ENCODE assay signal across 8 cellular contexts in the genomic region with DNA sequence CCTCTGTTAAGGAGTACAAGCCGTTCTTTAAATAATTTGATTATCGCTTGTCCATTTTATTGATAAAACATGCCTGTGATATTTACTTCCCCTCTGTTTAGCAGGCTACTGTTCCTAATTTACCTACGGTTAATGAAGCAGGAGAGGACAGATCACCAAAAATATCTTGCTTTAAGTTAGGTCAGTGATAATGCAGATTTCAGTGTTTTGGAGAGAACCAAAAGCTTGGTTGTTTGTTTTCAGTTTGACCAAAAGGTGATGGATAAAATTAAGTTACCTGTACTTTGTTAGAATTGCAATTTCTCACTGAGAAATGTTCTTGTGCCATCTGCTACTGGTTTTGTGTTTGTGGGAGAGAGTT. TPM values are rescaled to one million over a fixed set of nuclear protein-coding genes. Genes with fewer than 3 reads are reported as not detected.
DNase-seq lines count a peak whose midpoint lies in the region; ATAC-seq and TF ChIP-seq lines count a peak whose summit lies in the region.

No MANE protein-coding gene starts in this region.

- peak overlapping the region; percentile 80 for H3K4me3 ChIP-seq in BLaER1
- peak overlapping the region; percentile 66 for H3K4me3 ChIP-seq in Karpas-422 (ENCODE audit: low read length)

- H3K79me2 ChIP-seq in Karpas-422 (ENCODE audit: low read length): peaks cover 57% of the 10 kb centered on the region

- TF ChIP-seq CTCF in chondrocyte (IDR thresholded peaks at IDR 0.05): no peak
- no peak for TF ChIP-seq CTCF in natural killer cell (IDR thresholded peaks at IDR 0.05)

- H3K4me1 Mint-ChIP-seq in chondrocyte (ENCODE audit: low read depth): peaks cover 38% of the 10 kb centered on the region
- peaks cover 25 to 33% of the 10 kb centered on the region in 2 donors for H3K4me1 Mint-ChIP-seq in natural killer cell

- H3K4me1 ChIP-seq in BLaER1 (peaks cover 47% of the 10 kb centered on the region), Karpas-422 (ENCODE audit: low read length) (peaks cover 37% of the 10 kb centered on the region)

- H3K9me3 ChIP-seq in BLaER1 (no peaks in the 10 kb centered on the region), Karpas-422 (ENCODE audit: low read length) (no peaks in the 10 kb centered on the region)

- H3K36me3 Mint-ChIP-seq in chondrocyte (ENCODE audit: low read depth) (no peaks in the 10 kb centered on the region), natural killer cell (no peaks in the 10 kb centered on the region)

- intact Hi-C loops in natural killer cell (cut with micrococcal nuclease): no loop called here

- H3K27me3 Mint-ChIP-seq in chondrocyte (ENCODE audit: low read depth) (no peaks in the 10 kb centered on the region), natural killer cell (ENCODE audit: low read depth in 2 of 2) (no peaks in the 10 kb centered on the region)

- H3K4me2 ChIP-seq in BLaER1: peak overlapping the region; percentile 91
- peak overlapping the region; percentile 80 for H3K4me2 ChIP-seq in Karpas-422 (ENCODE audit: low read depth, low read length, poor library complexity, severe bottlenecking)

- peak overlapping the region; percentile 88 for H3K4me3 Mint-ChIP-seq in chondrocyte (ENCODE audit: unreplicated experiment)
- H3K4me3 Mint-ChIP-seq in natural killer cell: peak overlapping the region; percentile 84

- peak; percentile 67 for DNase-seq in Karpas-422
- no peak for DNase-seq in chondrocyte (ENCODE audit: low spot score)
- no peak for DNase-seq in natural killer cell
- no peak for DNase-seq in GM19240 (ENCODE audit: insufficient read length, low spot score)
- no peak for DNase-seq in occipital lobe (lab: John Stamatoyannopoulos, UW)
- DNase-seq in mucosa of gallbladder (ENCODE audit: low spot score): no peak

- H3K9me3 Mint-ChIP-seq in chondrocyte (ENCODE audit: low read depth): no peaks in the 10 kb centered on the region
- H3K9me3 Mint-ChIP-seq in natural killer cell: no peaks in the 10 kb centered on the region

- H3K27ac ChIP-seq in BLaER1: no peak overlapping the region
- H3K27ac ChIP-seq in Karpas-422 (ENCODE audit: low read length): peak overlapping the region; percentile 88

- H4K20me1 ChIP-seq in BLaER1: peaks cover 44% of the 10 kb centered on the region
- no peaks in the 10 kb centered on the region; the same call in 1 of the 2 replicates for H4K20me1 ChIP-seq in Karpas-422 (ENCODE audit: insufficient read depth, low read depth, low read length)

- H3K27me3 ChIP-seq in BLaER1 (no peaks in the 10 kb centered on the region), Karpas-422 (ENCODE audit: low read length) (no peaks in the 10 kb centered on the region)

- ATAC-seq in natural killer cell: no peak
- ATAC-seq in GM21447 (IDR thresholded peaks at IDR 0.05; ENCODE audit: unreplicated experiment): no peak

- no peak overlapping the region for H2AFZ ChIP-seq in Karpas-422 (ENCODE audit: low read length)

- H3K36me3 ChIP-seq in BLaER1 (peaks cover 19% of the 10 kb centered on the region), Karpas-422 (ENCODE audit: insufficient read depth, low read length) (peaks cover 15% of the 10 kb centered on the region)

- H3K9ac ChIP-seq in BLaER1: peak overlapping the region; percentile 95
- peak overlapping the region; percentile 97 for H3K9ac ChIP-seq in Karpas-422 (ENCODE audit: low read length)

- no peaks in the 10 kb centered on the region for H3K9me2 ChIP-seq in Karpas-422 (replicated peaks; ENCODE audit: insufficient read depth, low read length)

- H3K27ac Mint-ChIP-seq in chondrocyte (ENCODE audit: unreplicated experiment): peak overlapping the region; percentile 89
- H3K27ac Mint-ChIP-seq in natural killer cell: peak overlapping the region; percentile 78 to 91

RNA-seq across cellular contexts. Expression of a gene that starts 1.0 kb away (rescaled TPM):
- 43.5 and 50.7 TPM in 2 replicates for total RNA-seq in Karpas-422 (2014; rRNA removed; shearing (Covaris generic); ENCODE audit: low replicate concordance)
- total RNA-seq in chondrocyte: 24.1 to 26.2 TPM (median 24.2 TPM) in 3 replicates
- total RNA-seq in natural killer cell: 10 to 100 TPM; 14.6 to 18.4 (median 15.4) TPM
- total RNA-seq in occipital lobe: 58.2 TPM
- total RNA-seq in mucosa of gallbladder: 32.1 TPM

RNA-seq across cellular contexts. Expression of a gene that starts 21.5 kb away (rescaled TPM):
- not detected in 2 replicates for total RNA-seq in Karpas-422 (2014; rRNA removed; shearing (Covaris generic); ENCODE audit: low replicate concordance)
- total RNA-seq in chondrocyte: 0.36 to 1.1 TPM (median 0.50 TPM) in 3 replicates
- total RNA-seq in natural killer cell: not detected
- 0.78 TPM for total RNA-seq in occipital lobe
- 73.7 TPM for total RNA-seq in mucosa of gallbladder

RNA-seq across cellular contexts. Expression of a gene that starts 31.2 kb away (rescaled TPM):
- not detected in 2 replicates for total RNA-seq in Karpas-422 (2014; rRNA removed; shearing (Covaris generic); ENCODE audit: low replicate concordance)
- 0.33 to 0.60 TPM (median 0.46 TPM) in 3 replicates for total RNA-seq in chondrocyte
- not detected for total RNA-seq in natural killer cell
- total RNA-seq in occipital lobe: 0.16 TPM
- 0.12 TPM for total RNA-seq in mucosa of gallbladder

RNA-seq across cellular contexts. Expression of a gene that starts 45.2 kb away (rescaled TPM):
- 20.2 and 58.2 TPM in 2 replicates for total RNA-seq in Karpas-422 (2014; rRNA removed; shearing (Covaris generic); ENCODE audit: low replicate concordance)
- total RNA-seq in chondrocyte (4.0 to 6.5 TPM (median 6.2 TPM) in 3 replicates), natural killer cell (1 to 10 TPM in 2 of 3 donors, under 1 TPM in 1; 0.58 to 3.0 (median 2.2) TPM), occipital lobe (1.2 TPM), mucosa of gallbladder (2.0 TPM)

Comparison
In these comparisons a context has a peak if more than half of its experiments do, and no peak if none do; other contexts are left out.
1. RNA of a gene that starts 21.5 kb away (total RNA-seq): 73.7 TPM in mucosa of gallbladder (single experiment); 0.78 TPM in occipital lobe (single experiment), 0.36 to 1.1 TPM in chondrocyte, not detected in natural killer cell and not detected in Karpas-422; every median in the first group is over 10 times any median in the second.